In genomic region chr17:33091271-33091670, GRCh38 we compare ENCODE assay signal across 1 cellular context.
TF ChIP-seq lines count a peak whose summit lies in the region.

No MANE protein-coding gene starts in this region.

TF ChIP-seq in HepG2, 621 proteins besides CTCF, POLR2A, EP300 and RAD21 (continued from another document):
- TF ChIP-seq ZNF775 (CRISPR knock-in tag; IDR thresholded peaks at IDR 0.05; ENCODE audit: borderline replicate concordance): no peak
- no peak for TF ChIP-seq HMGXB4 (CRISPR knock-in tag; IDR thresholded peaks at IDR 0.05; ENCODE audit: borderline replicate concordance in 1 of 2, low read depth in 1 of 2)
- TF ChIP-seq GMEB2 (CRISPR knock-in tag; IDR thresholded peaks at IDR 0.05; ENCODE audit: low read depth): no peak
- no peak for TF ChIP-seq TRIM24 (CRISPR knock-in tag; IDR thresholded peaks at IDR 0.05)
- TF ChIP-seq ZNF569 (CRISPR knock-in tag; IDR thresholded peaks at IDR 0.05; ENCODE audit: borderline replicate concordance): no peak
- no peak for TF ChIP-seq JARID2 (CRISPR knock-in tag; IDR thresholded peaks at IDR 0.05; ENCODE audit: insufficient replicate concordance)
- no peak for TF ChIP-seq KDM3A (CRISPR knock-in tag; IDR thresholded peaks at IDR 0.05; ENCODE audit: low read depth)
- no peak for TF ChIP-seq MXD4 (CRISPR knock-in tag; IDR thresholded peaks at IDR 0.05)
- no peak for TF ChIP-seq SAP130 (CRISPR knock-in tag; IDR thresholded peaks at IDR 0.05; ENCODE audit: low read depth)
- no peak for TF ChIP-seq MTA3 (CRISPR knock-in tag; IDR thresholded peaks at IDR 0.05)
- no peak for TF ChIP-seq ZNF20 (CRISPR knock-in tag; IDR thresholded peaks at IDR 0.05)
- TF ChIP-seq PRDM15 (CRISPR knock-in tag; IDR thresholded peaks at IDR 0.05): no peak
- no peak for TF ChIP-seq MAFG (CRISPR knock-in tag; IDR thresholded peaks at IDR 0.05)
- no peak for TF ChIP-seq SMYD3 (CRISPR knock-in tag; IDR thresholded peaks at IDR 0.05)
- TF ChIP-seq ZNF350 (CRISPR knock-in tag; IDR thresholded peaks at IDR 0.05; ENCODE audit: borderline replicate concordance, low read depth): no peak
- TF ChIP-seq NR0B2 (CRISPR knock-in tag; IDR thresholded peaks at IDR 0.05): no peak
- TF ChIP-seq CEBPZ (IDR thresholded peaks at IDR 0.05; ENCODE audit: low read length): no peak
